8 cellular contexts compared by ENCODE assay signal in genomic region chr14:22982477-22983245, GRCh38. TPM values are rescaled to one million over a fixed set of nuclear protein-coding genes. Genes with fewer than 3 reads are reported as not detected.
DNase-seq lines count a peak whose midpoint lies in the region; ATAC-seq, FAIRE-seq and TF ChIP-seq lines count a peak whose summit lies in the region.

TSS of gene AJUBA (minus strand) at chr14:22982551. CDS start at chr14:22982266, 285 bp downstream.

- intact Hi-C loops in adrenal gland (cut with DNase I), result loop anchor here in 1 of 2 donors (10.0 kb wide), 1 partner anchor 48 kb away; no protein-coding TSS in a partner anchor
- intact Hi-C loops in left cardiac atrium (cut with DNase I), result loop anchor here in 1 of 2 donors (10.0 kb wide), 1 partner anchor 48 kb away; no protein-coding TSS in a partner anchor
- intact Hi-C loops in posterior vena cava (cut with DNase I), result loop anchor here in 1 of 2 donors (1.0 kb wide), 1 partner anchor 27 kb away; no protein-coding TSS in a partner anchor

- H3K4me3 ChIP-seq in adrenal gland (peak within 1 kb of the TSS; percentile 35 to 92 (median 54)), upper lobe of left lung (peak within 1 kb of the TSS; percentile 64 to 87 (median 68))

- peak in 1 of 6 experiments; percentile 19 for TF ChIP-seq CTCF in adrenal gland (IDR thresholded peaks at IDR 0.05)
- peak in 3 of 6 experiments; percentile 17 to 27 (median 27) for TF ChIP-seq CTCF in upper lobe of left lung (IDR thresholded peaks at IDR 0.05)

- FAIRE-seq in GM12891 (lab: Jason Lieb, UNC), result peak; percentile 55

- CTCF ChIA-PET in T-cell (lab: Charles Lee), result interaction anchor here (0.6 to 2.9 kb wide), 16 partner anchors 8 to 1137 kb away, joined by 3 to 17 read pairs (median 4); partner anchors contain the start of gene PRMT5 (in 1 of the 2)

- H3K4me1 Mint-ChIP-seq in T-cell, result peaks cover 9 to 11% (median 10%) of the 10 kb centered on the region in 3 donors

- H3K27ac ChIP-seq in KOPT-K1 (ENCODE audit: low read depth, low read length, poor library complexity, severe bottlenecking) (peak within 1 kb of the TSS; percentile 49), adrenal gland (peak within 1 kb of the TSS in 4 of 5 donors; percentile 0 to 90 (median 50)), upper lobe of left lung (peak within 1 kb of the TSS; percentile 82 to 89 (median 86))

- no peaks in the 10 kb centered on the region for H3K27me3 Mint-ChIP-seq in T-cell

- H3K4me1 ChIP-seq in adrenal gland (replicated peaks in 1 of 2) (peaks cover 9 to 20% of the 10 kb centered on the region in 2 donors), upper lobe of left lung (peaks cover 39 to 62% (median 47%) of the 10 kb centered on the region in 4 donors)

- ATAC-seq in T-cell (replicated peaks in 1 of 4) (peak; percentile 60 to 63 (median 62)), left cardiac atrium (peak; percentile 84 to 85), upper lobe of left lung (ENCODE audit: low FRiP score in 2 of 2) (peak; percentile 83 to 92), GM18861 (IDR thresholded peaks at IDR 0.05; ENCODE audit: unreplicated experiment) (no peak)

- H3K36me3 ChIP-seq in KOPT-K1 (ENCODE audit: insufficient read depth, low read length) (no peaks in the 10 kb centered on the region), adrenal gland (replicated peaks in 1 of 2) (no peaks in the 10 kb centered on the region), upper lobe of left lung (peaks cover 0 to 4% (median 0%) of the 10 kb centered on the region in 4 donors)

- H3K9me3 ChIP-seq in KOPT-K1 (ENCODE audit: insufficient read depth, low read length, poor library complexity, severe bottlenecking) (no peaks in the 10 kb centered on the region), adrenal gland (replicated peaks in 1 of 3) (no peaks in the 10 kb centered on the region), upper lobe of left lung (no peaks in the 10 kb centered on the region)

- no peaks in the 10 kb centered on the region for H3K36me3 Mint-ChIP-seq in T-cell

- POLR2A ChIA-PET in T-cell (lab: Charles Lee), result interaction anchor here (0.5 to 0.6 kb wide), 3 partner anchors 13 to 158 kb away, joined by 3 to 5 read pairs (median 4); no protein-coding TSS in a partner anchor

- H3K4me3 Mint-ChIP-seq in T-cell, result peak within 1 kb of the TSS in 1 of 3 donors; percentile 66

- TF ChIP-seq EP300 in upper lobe of left lung (IDR thresholded peaks at IDR 0.05), result no peak

- 0 to 1% (median 1%) methylated on average over 29 to 48 of the region's 48 CpGs for WGBS in adrenal gland, 4 donors
- WGBS in upper lobe of left lung, 2 donors, result 1 to 2% methylated on average over 32 to 48 of the region's 48 CpGs

- DNase-seq in GM12891 (ENCODE audit: insufficient read length, low spot score) (peak; percentile 84), T-cell (peak; percentile 47 to 79 (median 64)), adrenal gland (peak; percentile 82 to 92 (median 87)), left cardiac atrium (peak; percentile 93), posterior vena cava (ENCODE audit: low spot score) (peak; percentile 96), upper lobe of left lung (peak; percentile 88 to 92)

- no peaks in the 10 kb centered on the region for H3K27me3 ChIP-seq in adrenal gland
- H3K27me3 ChIP-seq in upper lobe of left lung, result peaks cover 0 to 13% (median 7%) of the 10 kb centered on the region in 4 donors

- TF ChIP-seq POLR2A in GM12891 (IDR thresholded peaks at IDR 0.05; ENCODE audit: low read depth, low read length) (no peak), adrenal gland (IDR thresholded peaks at IDR 0.05) (peak in 1 of 2 donors; percentile 47), upper lobe of left lung (IDR thresholded peaks at IDR 0.05) (peak in 1 of 4 donors; percentile 53)

- H3K27ac Mint-ChIP-seq in T-cell, result no peak within 1 kb of the TSS

- H3K9me3 Mint-ChIP-seq in T-cell, result no peaks in the 10 kb centered on the region

TF ChIP-seq in GM12891, 5 proteins besides CTCF, POLR2A, EP300 and RAD21:
- TF ChIP-seq POLR2AphosphoS5 (IDR thresholded peaks at IDR 0.05; ENCODE audit: low read depth, low read length) (no peak), POU2F2 (IDR thresholded peaks at IDR 0.05; ENCODE audit: low read depth, low read length) (no peak), TAF1 (IDR thresholded peaks at IDR 0.05; ENCODE audit: low read depth, low read length) (no peak), PAX5 (IDR thresholded peaks at IDR 0.05; ENCODE audit: insufficient read depth, low read length, severe bottlenecking) (no peak), SPI1 (IDR thresholded peaks at IDR 0.05; ENCODE audit: low read depth, low read length) (0 out of 2 replicates have a peak, but pooled peaks have one; percentile 15)

RNA-seq across cellular contexts. Expression of gene AJUBA, which starts in this region (rescaled TPM):
- polyA plus RNA-seq in GM12891 (2012; ENCODE audit: low read depth, missing spikeins), result 0.58 TPM
- 1 to 10 TPM; 1.8 to 3.1 (median 2.4) TPM for total RNA-seq in T-cell
- 10 to 100 TPM in 3 of 8 donors, 1 to 10 TPM in 5; 2.0 to 12.6 (median 7.3) TPM for total RNA-seq in adrenal gland
- polyA plus RNA-seq in adrenal gland, result 1 to 10 TPM; 1.4 to 3.6 (median 2.3) TPM
- total RNA-seq in left cardiac atrium, result 1 to 10 TPM; 7.0 to 8.0 TPM
- 1 to 10 TPM; 5.1 to 6.4 TPM for total RNA-seq in posterior vena cava
- total RNA-seq in upper lobe of left lung, result 10 to 100 TPM; 34.4 to 50.3 (median 39.5) TPM
